Comparison of ENCODE assay signal across 9 cellular contexts in genomic region chr4:1187182-1187581, GRCh38. TPM values are rescaled to one million over a fixed set of nuclear protein-coding genes. Genes with fewer than 3 reads are reported as not detected.
DNase-seq lines count a peak whose midpoint lies in the region; ATAC-seq and TF ChIP-seq lines count a peak whose summit lies in the region.
"Had no signal": no experiment of that assay in that cellular context is flagged by ENCODE, and none has a peak within 500 bp of the region (broad histone marks: within the 10 kb centered on the region; RNA-seq: fewer than 3 reads in every experiment).

No MANE protein-coding gene starts in this region.

- peak; percentile 49 for DNase-seq in activated naive CD4-positive, alpha-beta T cell treated with Interleukin-2 at 50 U/mL for 16 hours
- DNase-seq in activated naive CD4-positive, alpha-beta T cell (lab: John Stamatoyannopoulos, UW), result no peak
- DNase-seq in activated T-helper 1 cell treated with anti-CD3 and anti-CD28 coated beads, Interleukin-12 subunit alpha, Interleukin-12 subunit beta, Interleukin-2, Interleukin-4 antibody, amounts not matched to agents 30 ng/mL and 10 ng/mL and 1 ng/mL, durations not matched to agents 14 hours and 24 hours and 36 hours (ENCODE audit: low spot score), result peak; percentile 34
- DNase-seq in stimulated activated naive B cell treated with anti-CD40 and anti-IgM and Interleukin-4, amounts not matched to agents 10 μg/mL and 1 μg/mL and 100 μg/mL, for 72 hours, result peak; percentile 1
- DNase-seq in nephron progenitor cell, result no peak
- DNase-seq in mucosa of gallbladder (ENCODE audit: low spot score), result no peak
- no peak for DNase-seq in GF-D8 (lab: John Stamatoyannopoulos, UW)
- DNase-seq: hypothalamus had no signal

- peak overlapping the region; percentile 28 for H3K27ac Mint-ChIP-seq in activated T-helper 1 cell treated with anti-CD3 and anti-CD28 coated beads, Interleukin-12 subunit alpha, Interleukin-12 subunit beta, Interleukin-2, Interleukin-4 antibody, amounts not matched to agents 30 ng/mL and 10 ng/mL and 1 ng/mL, durations not matched to agents 14 hours and 24 hours and 36 hours
- H3K27ac Mint-ChIP-seq in stimulated activated naive B cell treated with anti-CD40 and anti-IgM and Interleukin-4, amounts not matched to agents 10 μg/mL and 1 μg/mL and 100 μg/mL, for 72 hours, result no peak overlapping the region
- H3K27ac Mint-ChIP-seq in nephron progenitor cell, result no peak overlapping the region

- peaks cover 9% of the 10 kb centered on the region for H3K36me3 Mint-ChIP-seq in activated T-helper 1 cell treated with anti-CD3 and anti-CD28 coated beads, Interleukin-12 subunit alpha, Interleukin-12 subunit beta, Interleukin-2, Interleukin-4 antibody, amounts not matched to agents 30 ng/mL and 10 ng/mL and 1 ng/mL, durations not matched to agents 14 hours and 24 hours and 36 hours (ENCODE audit: low read depth)
- H3K36me3 Mint-ChIP-seq in stimulated activated naive B cell treated with anti-CD40 and anti-IgM and Interleukin-4, amounts not matched to agents 10 μg/mL and 1 μg/mL and 100 μg/mL, for 72 hours, result peaks cover 0 to 5% of the 10 kb centered on the region in 2 donors
- H3K36me3 Mint-ChIP-seq in nephron progenitor cell (ENCODE audit: low read depth), result no peaks in the 10 kb centered on the region

- no peaks in the 10 kb centered on the region for H3K27me3 Mint-ChIP-seq in activated T-helper 1 cell treated with anti-CD3 and anti-CD28 coated beads, Interleukin-12 subunit alpha, Interleukin-12 subunit beta, Interleukin-2, Interleukin-4 antibody, amounts not matched to agents 30 ng/mL and 10 ng/mL and 1 ng/mL, durations not matched to agents 14 hours and 24 hours and 36 hours (ENCODE audit: insufficient read depth)
- H3K27me3 Mint-ChIP-seq in stimulated activated naive B cell treated with anti-CD40 and anti-IgM and Interleukin-4, amounts not matched to agents 10 μg/mL and 1 μg/mL and 100 μg/mL, for 72 hours, result no peaks in the 10 kb centered on the region
- peaks cover 68% of the 10 kb centered on the region for H3K27me3 Mint-ChIP-seq in nephron progenitor cell (ENCODE audit: low read depth, poor library complexity)

- intact Hi-C loops in activated T-helper 1 cell treated with anti-CD3 and anti-CD28 coated beads, Interleukin-12 subunit alpha, Interleukin-12 subunit beta, Interleukin-2, Interleukin-4 antibody, amounts not matched to agents 30 ng/mL and 10 ng/mL and 1 ng/mL, durations not matched to agents 14 hours and 24 hours and 36 hours (cut with micrococcal nuclease), result loop anchor here (1.0 kb wide), 3 partner anchors 14 to 81 kb away; no protein-coding TSS in a partner anchor

- H3K4me1 Mint-ChIP-seq in activated T-helper 1 cell treated with anti-CD3 and anti-CD28 coated beads, Interleukin-12 subunit alpha, Interleukin-12 subunit beta, Interleukin-2, Interleukin-4 antibody, amounts not matched to agents 30 ng/mL and 10 ng/mL and 1 ng/mL, durations not matched to agents 14 hours and 24 hours and 36 hours (ENCODE audit: low read depth), result peaks cover 30% of the 10 kb centered on the region
- peaks cover 8 to 36% of the 10 kb centered on the region in 2 donors for H3K4me1 Mint-ChIP-seq in stimulated activated naive B cell treated with anti-CD40 and anti-IgM and Interleukin-4, amounts not matched to agents 10 μg/mL and 1 μg/mL and 100 μg/mL, for 72 hours
- no peaks in the 10 kb centered on the region for H3K4me1 Mint-ChIP-seq in nephron progenitor cell

- no peak overlapping the region for H3K4me3 Mint-ChIP-seq in activated T-helper 1 cell treated with anti-CD3 and anti-CD28 coated beads, Interleukin-12 subunit alpha, Interleukin-12 subunit beta, Interleukin-2, Interleukin-4 antibody, amounts not matched to agents 30 ng/mL and 10 ng/mL and 1 ng/mL, durations not matched to agents 14 hours and 24 hours and 36 hours
- no peak overlapping the region for H3K4me3 Mint-ChIP-seq in stimulated activated naive B cell treated with anti-CD40 and anti-IgM and Interleukin-4, amounts not matched to agents 10 μg/mL and 1 μg/mL and 100 μg/mL, for 72 hours
- H3K4me3 Mint-ChIP-seq in nephron progenitor cell, result no peak overlapping the region

- H3K9me3 Mint-ChIP-seq in activated T-helper 1 cell treated with anti-CD3 and anti-CD28 coated beads, Interleukin-12 subunit alpha, Interleukin-12 subunit beta, Interleukin-2, Interleukin-4 antibody, amounts not matched to agents 30 ng/mL and 10 ng/mL and 1 ng/mL, durations not matched to agents 14 hours and 24 hours and 36 hours, result peaks cover 5% of the 10 kb centered on the region
- H3K9me3 Mint-ChIP-seq in stimulated activated naive B cell treated with anti-CD40 and anti-IgM and Interleukin-4, amounts not matched to agents 10 μg/mL and 1 μg/mL and 100 μg/mL, for 72 hours, result peaks cover 2 to 9% of the 10 kb centered on the region in 2 donors
- peaks cover 29% of the 10 kb centered on the region for H3K9me3 Mint-ChIP-seq in nephron progenitor cell

- ATAC-seq in HG03175 (IDR thresholded peaks at IDR 0.05; ENCODE audit: unreplicated experiment), result peak; percentile 75
- peak; percentile 79 to 88 for ATAC-seq in stimulated activated naive B cell treated with anti-CD40 and anti-IgM and Interleukin-4, amounts not matched to agents 10 μg/mL and 1 μg/mL and 100 μg/mL, for 72 hours (replicated peaks)

- TF ChIP-seq CTCF in nephron progenitor cell (IDR thresholded peaks at IDR 0.05), result no peak

RNA-seq across cellular contexts. Expression of gene SPON2, which starts 14.8 kb away (rescaled TPM):
- total RNA-seq in activated T-helper 1 cell treated with anti-CD3 and anti-CD28 coated beads, Interleukin-12 subunit alpha, Interleukin-12 subunit beta, Interleukin-2, Interleukin-4 antibody, amounts not matched to agents 30 ng/mL and 10 ng/mL and 1 ng/mL, durations not matched to agents 14 hours and 24 hours and 36 hours, result 12.1 and 16.3 TPM in 2 replicates
- 52.0 TPM for total RNA-seq in mucosa of gallbladder

Comparison
In these comparisons a context has a peak if more than half of its experiments do, and no peak if none do; other contexts are left out.
1. DNase-seq: peak in activated naive CD4-positive, alpha-beta T cell treated with Interleukin-2 at 50 U/mL for 16 hours (single experiment), activated T-helper 1 cell treated with anti-CD3 and anti-CD28 coated beads, Interleukin-12 subunit alpha, Interleukin-12 subunit beta, Interleukin-2, Interleukin-4 antibody, amounts not matched to agents 30 ng/mL and 10 ng/mL and 1 ng/mL, durations not matched to agents 14 hours and 24 hours and 36 hours (single experiment) and stimulated activated naive B cell treated with anti-CD40 and anti-IgM and Interleukin-4, amounts not matched to agents 10 μg/mL and 1 μg/mL and 100 μg/mL, for 72 hours (single experiment); none in activated naive CD4-positive, alpha-beta T cell (0 of 4), nephron progenitor cell (single experiment), mucosa of gallbladder (single experiment) and GF-D8 (single experiment).